35 cellular contexts compared by ENCODE assay signal in the genomic region with DNA sequence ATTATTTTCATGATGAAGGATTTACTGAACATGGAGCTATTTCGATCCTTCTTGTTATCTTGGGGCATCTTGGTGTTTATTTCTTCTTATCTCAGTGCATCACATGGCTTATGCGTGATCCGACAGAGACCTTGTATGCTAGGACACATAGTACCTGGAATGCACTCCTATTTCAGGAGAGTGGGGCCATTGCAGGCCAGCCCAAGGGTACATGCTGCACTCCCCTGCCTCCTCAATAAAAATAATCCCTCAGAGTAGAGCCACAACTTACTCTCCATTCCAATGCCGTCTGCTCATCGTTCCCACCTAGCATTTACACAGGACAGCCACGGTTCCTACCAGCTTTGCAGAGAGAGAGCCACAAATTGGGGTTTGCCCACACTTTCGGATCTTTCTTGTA. TPM values are rescaled to one million over a fixed set of nuclear protein-coding genes. Genes with fewer than 3 reads are reported as not detected.
"Had no signal": no experiment of that assay in that cellular context is flagged by ENCODE, and none has a peak within 500 bp of the region (broad histone marks: within the 10 kb centered on the region; RNA-seq: fewer than 3 reads in every experiment).

No MANE protein-coding gene starts in this region.

- H3K27me3 ChIP-seq: adrenal gland, body of pancreas, cardiac muscle cell had no signal

- H3K4me1 ChIP-seq: body of pancreas had no signal

- H3K27me3 Mint-ChIP-seq: activated CD4-positive, alpha-beta memory T cell treated with anti-CD3 and anti-CD28 coated beads for 36 hours; activated CD4-positive, alpha-beta T cell treated with anti-CD3 and anti-CD28 coated beads, Interleukin-2, amount 10 ng/mL, durations not matched to agents 24 days and 14 days; activated CD8-positive, alpha-beta T cell treated with anti-CD3 and anti-CD28 coated beads for 36 hours; activated naive CD8-positive, alpha-beta T cell treated with anti-CD3 and anti-CD28 coated beads for 36 hours; activated T-helper 17 cell treated with anti-CD3 and anti-CD28 coated beads, Interleukin-2, amount 50 U/mL, for 72 hours; central memory CD8-positive, alpha-beta T cell had no signal

- H3K27ac ChIP-seq: adrenal gland, body of pancreas, cardiac muscle cell, VCaP had no signal

- H3K4me3 ChIP-seq: adrenal gland, body of pancreas, cardiac muscle cell had no signal

- H3K9me3 ChIP-seq: adrenal gland, body of pancreas had no signal

- DNase-seq: activated B cell treated with CpG ODN at 0.5 μM for 24 hours; activated CD4-positive, alpha-beta memory T cell treated with anti-CD3 and anti-CD28 coated beads for 36 hours; activated CD4-positive, alpha-beta T cell treated with anti-CD3 and anti-CD28 coated beads for 4 hours; activated CD4-positive, alpha-beta T cell treated with anti-CD3 and anti-CD28 coated beads, Interleukin-2, amount 10 ng/mL, durations not matched to agents 24 days and 14 days; activated CD4-positive, alpha-beta T cell treated with anti-CD3 and anti-CD28 coated beads, Interleukin-2, amount 50 U/mL, for 1 hour; activated CD4-positive, alpha-beta T cell treated with anti-CD3 and anti-CD28 coated beads, Interleukin-2, amount 50 U/mL, for 4 hours; activated CD4-positive, CD25-positive, alpha-beta regulatory T cell treated with anti-CD3 and anti-CD28 coated beads, Interleukin-2, amount 50 U/mL, for 72 hours; activated CD8-positive, alpha-beta memory T cell treated with anti-CD3 and anti-CD28 coated beads, Interleukin-2, amount 50 U/mL, for 4 hours; activated CD8-positive, alpha-beta T cell treated with anti-CD3 and anti-CD28 coated beads for 36 hours; activated effector memory CD4-positive, alpha-beta T cell treated with anti-CD3 and anti-CD28 coated beads, Interleukin-2, amount 50 U/mL, for 16 hours; activated gamma-delta T cell treated with Interleukin-2 at 50 U/mL for 16 hours; activated naive CD4-positive, alpha-beta T cell; activated naive CD4-positive, alpha-beta T cell treated with anti-CD3 and anti-CD28 coated beads for 36 hours; activated naive CD4-positive, alpha-beta T cell treated with anti-CD3 and anti-CD28 coated beads, Interleukin-2, amount 50 U/mL, for 16 hours; activated naive CD8-positive, alpha-beta T cell treated with anti-CD3 and anti-CD28 coated beads for 36 hours; activated T-cell treated with anti-CD3 and anti-CD28 coated beads for 4 hours; activated T-cell treated with anti-CD3 and anti-CD28 coated beads, Interleukin-2, amount 50 U/mL, for 1 hour; activated T-cell treated with anti-CD3 and anti-CD28 coated beads, Interleukin-2, amount 50 U/mL, for 4 hours; activated T-cell treated with anti-CD3 and anti-CD28 coated beads, Interleukin-2, amount 50 U/mL, for 72 hours; amniotic stem cell; aorta; body of pancreas; caudate nucleus; cerebellar nuclear complex; T-helper 2 cell; T-helper 9 cell had no signal

- H3K4me1 Mint-ChIP-seq: activated B cell treated with CpG ODN at 0.5 μM for 24 hours; central memory CD8-positive, alpha-beta T cell had no signal

- H3K9me3 Mint-ChIP-seq: activated CD4-positive, alpha-beta memory T cell treated with anti-CD3 and anti-CD28 coated beads for 36 hours; activated CD4-positive, alpha-beta T cell treated with anti-CD3 and anti-CD28 coated beads, Interleukin-2, amount 10 ng/mL, durations not matched to agents 24 days and 14 days; activated CD8-positive, alpha-beta T cell treated with anti-CD3 and anti-CD28 coated beads for 36 hours; activated naive CD4-positive, alpha-beta T cell treated with anti-CD3 and anti-CD28 coated beads for 36 hours; activated T-cell treated with anti-CD3 and anti-CD28 coated beads, Interleukin-2, amount 50 U/mL, for 4 hours; activated T-cell treated with anti-CD3 and anti-CD28 coated beads, Interleukin-2, amount 50 U/mL, for 72 hours; activated T-helper 1 cell treated with anti-CD3 and anti-CD28 coated beads, Interleukin-12 subunit alpha, Interleukin-12 subunit beta, Interleukin-2, Interleukin-4 antibody, amounts not matched to agents 30 ng/mL and 10 ng/mL and 1 ng/mL, durations not matched to agents 14 hours and 24 hours and 36 hours; activated T-helper 17 cell treated with anti-CD3 and anti-CD28 coated beads, Interleukin-2, amount 50 U/mL, for 72 hours; central memory CD8-positive, alpha-beta T cell; T-helper 1 cell treated with Interleukin-12 subunit alpha and Interleukin-12 subunit beta and Interleukin-4 antibody, amounts not matched to agents 30 μg/mL and 1 μg/mL, for 36 hours; T-helper 2 cell treated with Interferon-gamma antibody and Interleukin-4, amounts not matched to agents 5 μg/mL and 100 μg/mL, for 36 hours had no signal

- ATAC-seq: activated CD8-positive, alpha-beta T cell treated with anti-CD3 and anti-CD28 coated beads for 36 hours; activated naive CD4-positive, alpha-beta T cell treated with anti-CD3 and anti-CD28 coated beads, Interleukin-2, amount 50 U/mL, for 72 hours; activated T-cell treated with anti-CD3 and anti-CD28 coated beads, Interleukin-2, amount 50 U/mL, for 4 hours; activated T-cell treated with anti-CD3 and anti-CD28 coated beads, Interleukin-2, amount 50 U/mL, for 72 hours; activated T-helper 17 cell treated with anti-CD3 and anti-CD28 coated beads, Interleukin-2, amount 50 U/mL, for 72 hours; body of pancreas had no signal

- H3K36me3 ChIP-seq: adrenal gland, cardiac muscle cell had no signal

- H3K4me3 Mint-ChIP-seq: activated B cell treated with CpG ODN at 0.5 μM for 24 hours; activated CD4-positive, alpha-beta memory T cell treated with anti-CD3 and anti-CD28 coated beads for 36 hours; activated CD4-positive, alpha-beta T cell treated with anti-CD3 and anti-CD28 coated beads, Interleukin-2, amount 10 ng/mL, durations not matched to agents 24 days and 14 days; activated CD8-positive, alpha-beta T cell treated with anti-CD3 and anti-CD28 coated beads for 36 hours; activated naive CD4-positive, alpha-beta T cell treated with anti-CD3 and anti-CD28 coated beads for 36 hours; activated naive CD8-positive, alpha-beta T cell treated with anti-CD3 and anti-CD28 coated beads for 36 hours; activated T-cell treated with anti-CD3 and anti-CD28 coated beads, Interleukin-2, amount 50 U/mL, for 4 hours; activated T-cell treated with anti-CD3 and anti-CD28 coated beads, Interleukin-2, amount 50 U/mL, for 72 hours; activated T-helper 1 cell treated with anti-CD3 and anti-CD28 coated beads, Interleukin-12 subunit alpha, Interleukin-12 subunit beta, Interleukin-2, Interleukin-4 antibody, amounts not matched to agents 30 ng/mL and 10 ng/mL and 1 ng/mL, durations not matched to agents 14 hours and 24 hours and 36 hours; activated T-helper 17 cell treated with anti-CD3 and anti-CD28 coated beads, Interleukin-2, amount 50 U/mL, for 72 hours; central memory CD8-positive, alpha-beta T cell; T-helper 1 cell treated with Interleukin-12 subunit alpha and Interleukin-12 subunit beta and Interleukin-4 antibody, amounts not matched to agents 30 μg/mL and 1 μg/mL, for 36 hours; T-helper 2 cell treated with Interferon-gamma antibody and Interleukin-4, amounts not matched to agents 5 μg/mL and 100 μg/mL, for 36 hours had no signal

- H3K27ac Mint-ChIP-seq: activated B cell treated with CpG ODN at 0.5 μM for 24 hours; activated CD4-positive, alpha-beta memory T cell treated with anti-CD3 and anti-CD28 coated beads for 36 hours; activated CD4-positive, alpha-beta T cell treated with anti-CD3 and anti-CD28 coated beads, Interleukin-2, amount 10 ng/mL, durations not matched to agents 24 days and 14 days; activated CD8-positive, alpha-beta T cell treated with anti-CD3 and anti-CD28 coated beads for 36 hours; activated naive CD4-positive, alpha-beta T cell treated with anti-CD3 and anti-CD28 coated beads for 36 hours; activated naive CD4-positive, alpha-beta T cell treated with anti-CD3 and anti-CD28 coated beads, Interleukin-2, amount 50 U/mL, for 72 hours; activated naive CD8-positive, alpha-beta T cell treated with anti-CD3 and anti-CD28 coated beads for 36 hours; activated T-cell treated with anti-CD3 and anti-CD28 coated beads, Interleukin-2, amount 50 U/mL, for 72 hours; activated T-helper 1 cell treated with anti-CD3 and anti-CD28 coated beads, Interleukin-12 subunit alpha, Interleukin-12 subunit beta, Interleukin-2, Interleukin-4 antibody, amounts not matched to agents 30 ng/mL and 10 ng/mL and 1 ng/mL, durations not matched to agents 14 hours and 24 hours and 36 hours; activated T-helper 17 cell treated with anti-CD3 and anti-CD28 coated beads, Interleukin-2, amount 50 U/mL, for 72 hours; T-helper 1 cell treated with Interleukin-12 subunit alpha and Interleukin-12 subunit beta and Interleukin-4 antibody, amounts not matched to agents 30 μg/mL and 1 μg/mL, for 36 hours; T-helper 2 cell treated with Interferon-gamma antibody and Interleukin-4, amounts not matched to agents 5 μg/mL and 100 μg/mL, for 36 hours had no signal

RNA-seq across cellular contexts. Expression of gene PCSK5, which starts 43.5 kb away (rescaled TPM):
- total RNA-seq: activated B cell treated with CpG ODN at 0.5 μM for 24 hours had no signal
